Comparison of ENCODE assay signal across 1 cellular context in genomic region chr5:126369995-126370731, GRCh38.
TF ChIP-seq lines count a peak whose summit lies in the region.

No MANE protein-coding gene starts in this region.

TF ChIP-seq in HepG2, 621 proteins besides CTCF, POLR2A, EP300 and RAD21 (continued from another document and continues in another):
- TF ChIP-seq PHF21A (CRISPR knock-in tag; IDR thresholded peaks at IDR 0.05) (peak; percentile 70; the same call in 1 of the 2 replicates), HDAC1 (CRISPR knock-in tag; IDR thresholded peaks at IDR 0.05) (0 out of 2 replicates have a peak, but pooled peaks have one; percentile 53), NONO (IDR thresholded peaks at IDR 0.05) (no peak), NONO (CRISPR knock-in tag; conservative IDR thresholded peaks at IDR 0.05) (0 out of 2 replicates have a peak, but pooled peaks have one; percentile 3), CERS6 (CRISPR knock-in tag; IDR thresholded peaks at IDR 0.05) (no peak), RXRB (CRISPR knock-in tag; IDR thresholded peaks at IDR 0.05; ENCODE audit: borderline replicate concordance) (peak; percentile 64), POLR2G (IDR thresholded peaks at IDR 0.05; ENCODE audit: low read depth, low read length) (peak; percentile 18; the same call in 1 of the 2 replicates), ZNF614 (CRISPR knock-in tag; IDR thresholded peaks at IDR 0.05; ENCODE audit: borderline replicate concordance) (peak; percentile 62; the same call in 1 of the 2 replicates), SOX13 (IDR thresholded peaks at IDR 0.05) (no peak), SOX13 (CRISPR knock-in tag; conservative IDR thresholded peaks at IDR 0.05 in 1 of 2, IDR thresholded peaks at IDR 0.05 in 1 of 2) (peak in 1 of 2 experiments; percentile 50; a peak in 2 of 4 replicates), NR2F6 (IDR thresholded peaks at IDR 0.05) (peak; percentile 23; the same call in 1 of the 2 replicates), NR2F6 (CRISPR knock-in tag; IDR thresholded peaks at IDR 0.05) (peak; percentile 15; the same call in 1 of the 2 replicates), MLLT10 (CRISPR knock-in tag; IDR thresholded peaks at IDR 0.05) (no peak), CREM (IDR thresholded peaks at IDR 0.05) (peak; percentile 29; the same call in 1 of the 2 replicates), CREM (CRISPR knock-in tag; IDR thresholded peaks at IDR 0.05) (no peak), ZNF205 (CRISPR knock-in tag; IDR thresholded peaks at IDR 0.05) (0 out of 2 replicates have a peak, but pooled peaks have one; percentile 39), HNF1B (CRISPR knock-in tag; IDR thresholded peaks at IDR 0.05) (0 out of 2 replicates have a peak, but pooled peaks have one; percentile 6), RARG (CRISPR knock-in tag; IDR thresholded peaks at IDR 0.05; ENCODE audit: low read depth) (no peak), REXO4 (CRISPR knock-in tag; IDR thresholded peaks at IDR 0.05; ENCODE audit: borderline replicate concordance) (no peak), PAXIP1 (CRISPR knock-in tag; conservative IDR thresholded peaks at IDR 0.05) (peak; percentile 80), CC2D1A (CRISPR knock-in tag; IDR thresholded peaks at IDR 0.05) (no peak), ZSCAN9 (CRISPR knock-in tag; IDR thresholded peaks at IDR 0.05; ENCODE audit: borderline replicate concordance) (0 out of 2 replicates have a peak, but pooled peaks have one; percentile 11), MIXL1 (CRISPR knock-in tag; IDR thresholded peaks at IDR 0.05) (peak; percentile 80), ZBTB8A (CRISPR knock-in tag; IDR thresholded peaks at IDR 0.05; ENCODE audit: borderline replicate concordance, low read depth) (no peak), ZNF441 (CRISPR knock-in tag; IDR thresholded peaks at IDR 0.05; ENCODE audit: borderline replicate concordance) (no peak; the same call in 1 of the 2 replicates), ZMYM3 (CRISPR knock-in tag; IDR thresholded peaks at IDR 0.05) (0 out of 2 replicates have a peak, but pooled peaks have one; percentile 27), ZSCAN31 (CRISPR knock-in tag; IDR thresholded peaks at IDR 0.05; ENCODE audit: low read depth) (no peak), KDM6A (CRISPR knock-in tag; IDR thresholded peaks at IDR 0.05; ENCODE audit: low read depth) (0 out of 2 replicates have a peak, but pooled peaks have one; percentile 42), CAMTA2 (CRISPR knock-in tag; IDR thresholded peaks at IDR 0.05; ENCODE audit: borderline replicate concordance) (no peak), ZNF160 (CRISPR knock-in tag; IDR thresholded peaks at IDR 0.05) (no peak)
- TF ChIP-seq, protein P1, sequence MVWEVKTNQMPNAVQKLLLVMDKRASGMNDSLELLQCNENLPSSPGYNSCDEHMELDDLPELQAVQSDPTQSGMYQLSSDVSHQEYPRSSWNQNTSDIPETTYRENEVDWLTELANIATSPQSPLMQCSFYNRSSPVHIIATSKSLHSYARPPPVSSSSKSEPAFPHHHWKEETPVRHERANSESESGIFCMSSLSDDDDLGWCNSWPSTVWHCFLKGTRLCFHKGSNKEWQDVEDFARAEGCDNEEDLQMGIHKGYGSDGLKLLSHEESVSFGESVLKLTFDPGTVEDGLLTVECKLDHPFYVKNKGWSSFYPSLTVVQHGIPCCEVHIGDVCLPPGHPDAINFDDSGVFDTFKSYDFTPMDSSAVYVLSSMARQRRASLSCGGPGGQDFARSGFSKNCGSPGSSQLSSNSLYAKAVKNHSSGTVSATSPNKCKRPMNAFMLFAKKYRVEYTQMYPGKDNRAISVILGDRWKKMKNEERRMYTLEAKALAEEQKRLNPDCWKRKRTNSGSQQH (CRISPR knock-in tag; IDR thresholded peaks at IDR 0.05; ENCODE audit: low read depth), result 0 out of 2 replicates have a peak, but pooled peaks have one; percentile 7
- TF ChIP-seq, protein P2, sequence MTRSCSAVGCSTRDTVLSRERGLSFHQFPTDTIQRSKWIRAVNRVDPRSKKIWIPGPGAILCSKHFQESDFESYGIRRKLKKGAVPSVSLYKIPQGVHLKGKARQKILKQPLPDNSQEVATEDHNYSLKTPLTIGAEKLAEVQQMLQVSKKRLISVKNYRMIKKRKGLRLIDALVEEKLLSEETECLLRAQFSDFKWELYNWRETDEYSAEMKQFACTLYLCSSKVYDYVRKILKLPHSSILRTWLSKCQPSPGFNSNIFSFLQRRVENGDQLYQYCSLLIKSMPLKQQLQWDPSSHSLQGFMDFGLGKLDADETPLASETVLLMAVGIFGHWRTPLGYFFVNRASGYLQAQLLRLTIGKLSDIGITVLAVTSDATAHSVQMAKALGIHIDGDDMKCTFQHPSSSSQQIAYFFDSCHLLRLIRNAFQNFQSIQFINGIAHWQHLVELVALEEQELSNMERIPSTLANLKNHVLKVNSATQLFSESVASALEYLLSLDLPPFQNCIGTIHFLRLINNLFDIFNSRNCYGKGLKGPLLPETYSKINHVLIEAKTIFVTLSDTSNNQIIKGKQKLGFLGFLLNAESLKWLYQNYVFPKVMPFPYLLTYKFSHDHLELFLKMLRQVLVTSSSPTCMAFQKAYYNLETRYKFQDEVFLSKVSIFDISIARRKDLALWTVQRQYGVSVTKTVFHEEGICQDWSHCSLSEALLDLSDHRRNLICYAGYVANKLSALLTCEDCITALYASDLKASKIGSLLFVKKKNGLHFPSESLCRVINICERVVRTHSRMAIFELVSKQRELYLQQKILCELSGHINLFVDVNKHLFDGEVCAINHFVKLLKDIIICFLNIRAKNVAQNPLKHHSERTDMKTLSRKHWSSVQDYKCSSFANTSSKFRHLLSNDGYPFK (CRISPR knock-in tag; IDR thresholded peaks at IDR 0.05; ENCODE audit: borderline replicate concordance), result no peak
- TF ChIP-seq, protein P3, sequence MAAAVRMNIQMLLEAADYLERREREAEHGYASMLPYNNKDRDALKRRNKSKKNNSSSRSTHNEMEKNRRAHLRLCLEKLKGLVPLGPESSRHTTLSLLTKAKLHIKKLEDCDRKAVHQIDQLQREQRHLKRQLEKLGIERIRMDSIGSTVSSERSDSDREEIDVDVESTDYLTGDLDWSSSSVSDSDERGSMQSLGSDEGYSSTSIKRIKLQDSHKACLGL (CRISPR knock-in tag; IDR thresholded peaks at IDR 0.05), result no peak
- TF ChIP-seq, protein P4, sequence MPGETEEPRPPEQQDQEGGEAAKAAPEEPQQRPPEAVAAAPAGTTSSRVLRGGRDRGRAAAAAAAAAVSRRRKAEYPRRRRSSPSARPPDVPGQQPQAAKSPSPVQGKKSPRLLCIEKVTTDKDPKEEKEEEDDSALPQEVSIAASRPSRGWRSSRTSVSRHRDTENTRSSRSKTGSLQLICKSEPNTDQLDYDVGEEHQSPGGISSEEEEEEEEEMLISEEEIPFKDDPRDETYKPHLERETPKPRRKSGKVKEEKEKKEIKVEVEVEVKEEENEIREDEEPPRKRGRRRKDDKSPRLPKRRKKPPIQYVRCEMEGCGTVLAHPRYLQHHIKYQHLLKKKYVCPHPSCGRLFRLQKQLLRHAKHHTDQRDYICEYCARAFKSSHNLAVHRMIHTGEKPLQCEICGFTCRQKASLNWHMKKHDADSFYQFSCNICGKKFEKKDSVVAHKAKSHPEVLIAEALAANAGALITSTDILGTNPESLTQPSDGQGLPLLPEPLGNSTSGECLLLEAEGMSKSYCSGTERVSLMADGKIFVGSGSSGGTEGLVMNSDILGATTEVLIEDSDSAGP (CRISPR knock-in tag; IDR thresholded peaks at IDR 0.05; ENCODE audit: borderline replicate concordance), result no peak
- TF ChIP-seq, protein P5, sequence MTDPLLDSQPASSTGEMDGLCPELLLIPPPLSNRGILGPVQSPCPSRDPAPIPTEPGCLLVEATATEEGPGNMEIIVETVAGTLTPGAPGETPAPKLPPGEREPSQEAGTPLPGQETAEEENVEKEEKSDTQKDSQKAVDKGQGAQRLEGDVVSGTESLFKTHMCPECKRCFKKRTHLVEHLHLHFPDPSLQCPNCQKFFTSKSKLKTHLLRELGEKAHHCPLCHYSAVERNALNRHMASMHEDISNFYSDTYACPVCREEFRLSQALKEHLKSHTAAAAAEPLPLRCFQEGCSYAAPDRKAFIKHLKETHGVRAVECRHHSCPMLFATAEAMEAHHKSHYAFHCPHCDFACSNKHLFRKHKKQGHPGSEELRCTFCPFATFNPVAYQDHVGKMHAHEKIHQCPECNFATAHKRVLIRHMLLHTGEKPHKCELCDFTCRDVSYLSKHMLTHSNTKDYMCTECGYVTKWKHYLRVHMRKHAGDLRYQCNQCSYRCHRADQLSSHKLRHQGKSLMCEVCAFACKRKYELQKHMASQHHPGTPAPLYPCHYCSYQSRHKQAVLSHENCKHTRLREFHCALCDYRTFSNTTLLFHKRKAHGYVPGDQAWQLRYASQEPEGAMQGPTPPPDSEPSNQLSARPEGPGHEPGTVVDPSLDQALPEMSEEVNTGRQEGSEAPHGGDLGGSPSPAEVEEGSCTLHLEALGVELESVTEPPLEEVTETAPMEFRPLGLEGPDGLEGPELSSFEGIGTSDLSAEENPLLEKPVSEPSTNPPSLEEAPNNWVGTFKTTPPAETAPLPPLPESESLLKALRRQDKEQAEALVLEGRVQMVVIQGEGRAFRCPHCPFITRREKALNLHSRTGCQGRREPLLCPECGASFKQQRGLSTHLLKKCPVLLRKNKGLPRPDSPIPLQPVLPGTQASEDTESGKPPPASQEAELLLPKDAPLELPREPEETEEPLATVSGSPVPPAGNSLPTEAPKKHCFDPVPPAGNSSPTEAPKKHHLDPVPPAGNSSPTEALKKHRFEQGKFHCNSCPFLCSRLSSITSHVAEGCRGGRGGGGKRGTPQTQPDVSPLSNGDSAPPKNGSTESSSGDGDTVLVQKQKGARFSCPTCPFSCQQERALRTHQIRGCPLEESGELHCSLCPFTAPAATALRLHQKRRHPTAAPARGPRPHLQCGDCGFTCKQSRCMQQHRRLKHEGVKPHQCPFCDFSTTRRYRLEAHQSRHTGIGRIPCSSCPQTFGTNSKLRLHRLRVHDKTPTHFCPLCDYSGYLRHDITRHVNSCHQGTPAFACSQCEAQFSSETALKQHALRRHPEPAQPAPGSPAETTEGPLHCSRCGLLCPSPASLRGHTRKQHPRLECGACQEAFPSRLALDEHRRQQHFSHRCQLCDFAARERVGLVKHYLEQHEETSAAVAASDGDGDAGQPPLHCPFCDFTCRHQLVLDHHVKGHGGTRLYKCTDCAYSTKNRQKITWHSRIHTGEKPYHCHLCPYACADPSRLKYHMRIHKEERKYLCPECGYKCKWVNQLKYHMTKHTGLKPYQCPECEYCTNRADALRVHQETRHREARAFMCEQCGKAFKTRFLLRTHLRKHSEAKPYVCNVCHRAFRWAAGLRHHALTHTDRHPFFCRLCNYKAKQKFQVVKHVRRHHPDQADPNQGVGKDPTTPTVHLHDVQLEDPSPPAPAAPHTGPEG (CRISPR knock-in tag; IDR thresholded peaks at IDR 0.05), result no peak
- TF ChIP-seq, protein P6, sequence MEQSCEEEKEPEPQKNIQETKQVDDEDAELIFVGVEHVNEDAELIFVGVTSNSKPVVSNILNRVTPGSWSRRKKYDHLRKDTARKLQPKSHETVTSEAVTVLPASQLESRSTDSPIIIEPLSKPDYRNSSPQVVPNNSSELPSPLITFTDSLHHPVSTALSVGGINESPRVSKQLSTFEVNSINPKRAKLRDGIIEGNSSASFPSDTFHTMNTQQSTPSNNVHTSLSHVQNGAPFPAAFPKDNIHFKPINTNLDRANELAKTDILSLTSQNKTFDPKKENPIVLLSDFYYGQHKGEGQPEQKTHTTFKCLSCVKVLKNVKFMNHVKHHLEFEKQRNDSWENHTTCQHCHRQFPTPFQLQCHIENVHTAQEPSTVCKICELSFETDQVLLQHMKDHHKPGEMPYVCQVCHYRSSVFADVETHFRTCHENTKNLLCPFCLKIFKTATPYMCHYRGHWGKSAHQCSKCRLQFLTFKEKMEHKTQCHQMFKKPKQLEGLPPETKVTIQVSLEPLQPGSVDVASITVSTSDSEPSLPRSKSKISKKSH (CRISPR knock-in tag; IDR thresholded peaks at IDR 0.05; ENCODE audit: borderline replicate concordance), result no peak
- TF ChIP-seq, protein P7, sequence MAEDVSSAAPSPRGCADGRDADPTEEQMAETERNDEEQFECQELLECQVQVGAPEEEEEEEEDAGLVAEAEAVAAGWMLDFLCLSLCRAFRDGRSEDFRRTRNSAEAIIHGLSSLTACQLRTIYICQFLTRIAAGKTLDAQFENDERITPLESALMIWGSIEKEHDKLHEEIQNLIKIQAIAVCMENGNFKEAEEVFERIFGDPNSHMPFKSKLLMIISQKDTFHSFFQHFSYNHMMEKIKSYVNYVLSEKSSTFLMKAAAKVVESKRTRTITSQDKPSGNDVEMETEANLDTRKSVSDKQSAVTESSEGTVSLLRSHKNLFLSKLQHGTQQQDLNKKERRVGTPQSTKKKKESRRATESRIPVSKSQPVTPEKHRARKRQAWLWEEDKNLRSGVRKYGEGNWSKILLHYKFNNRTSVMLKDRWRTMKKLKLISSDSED (CRISPR knock-in tag; IDR thresholded peaks at IDR 0.05), result no peak
